Comparison of ENCODE assay signal across 1 cellular context in genomic region chr2:241865957-241866858, GRCh38.
A peak's percentile ranks its signal among the peaks of the same experiment; 100 is the strongest.
TF ChIP-seq lines count a peak whose summit lies in the region.

No MANE protein-coding gene starts in this region.

TF ChIP-seq in K562, 482 proteins besides CTCF, POLR2A, EP300 and RAD21 (continues in another document):
- peak; percentile 92; the same call in 1 of the 2 replicates for TF ChIP-seq HDAC6 (IDR thresholded peaks at IDR 0.05; ENCODE audit: low read depth, low read length)
- no peak for TF ChIP-seq PREB (CRISPR knock-in tag; IDR thresholded peaks at IDR 0.05)
- TF ChIP-seq NFE2L1 (tag; IDR thresholded peaks at IDR 0.05; ENCODE audit: borderline replicate concordance, low read depth) = no peak
- no peak for TF ChIP-seq GTF2A2 (tag; IDR thresholded peaks at IDR 0.05)
- no peak for TF ChIP-seq ZNF175 (CRISPR knock-in tag; IDR thresholded peaks at IDR 0.05; ENCODE audit: low read depth)
- TF ChIP-seq ZFP30 (CRISPR knock-in tag; IDR thresholded peaks at IDR 0.05; ENCODE audit: borderline replicate concordance) = no peak
- peak; percentile 84; the same call in 1 of the 2 replicates for TF ChIP-seq ADNP (tag; IDR thresholded peaks at IDR 0.05)
- 0 out of 2 replicates have a peak, but pooled peaks have one; percentile 26 for TF ChIP-seq SP1 (CRISPR knock-in tag; IDR thresholded peaks at IDR 0.05)
- TF ChIP-seq THRB (CRISPR knock-in tag; conservative IDR thresholded peaks at IDR 0.05) = 0 out of 2 replicates have a peak, but pooled peaks have one; percentile 39
- TF ChIP-seq DEAF1 (CRISPR knock-in tag; IDR thresholded peaks at IDR 0.05) = no peak
- TF ChIP-seq, protein P1, sequence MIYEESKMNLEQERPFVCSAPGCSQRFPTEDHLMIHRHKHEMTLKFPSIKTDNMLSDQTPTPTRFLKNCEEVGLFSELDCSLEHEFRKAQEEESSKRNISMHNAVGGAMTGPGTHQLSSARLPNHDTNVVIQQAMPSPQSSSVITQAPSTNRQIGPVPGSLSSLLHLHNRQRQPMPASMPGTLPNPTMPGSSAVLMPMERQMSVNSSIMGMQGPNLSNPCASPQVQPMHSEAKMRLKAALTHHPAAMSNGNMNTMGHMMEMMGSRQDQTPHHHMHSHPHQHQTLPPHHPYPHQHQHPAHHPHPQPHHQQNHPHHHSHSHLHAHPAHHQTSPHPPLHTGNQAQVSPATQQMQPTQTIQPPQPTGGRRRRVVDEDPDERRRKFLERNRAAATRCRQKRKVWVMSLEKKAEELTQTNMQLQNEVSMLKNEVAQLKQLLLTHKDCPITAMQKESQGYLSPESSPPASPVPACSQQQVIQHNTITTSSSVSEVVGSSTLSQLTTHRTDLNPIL (CRISPR knock-in tag; IDR thresholded peaks at IDR 0.05) = no peak
- no peak for TF ChIP-seq ZNF318 (IDR thresholded peaks at IDR 0.05; ENCODE audit: borderline replicate concordance in 1 of 2, low read depth in 1 of 2)
- no peak for TF ChIP-seq DMBX1 (CRISPR knock-in tag; IDR thresholded peaks at IDR 0.05; ENCODE audit: borderline replicate concordance)
- TF ChIP-seq HMGN3 (IDR thresholded peaks at IDR 0.05; ENCODE audit: borderline replicate concordance, extremely low read depth, insufficient read length, low read depth, low read length) = no peak
- peak in 1 of 2 experiments; percentile 21; a peak in 1 of 4 replicates for TF ChIP-seq TEAD1 (CRISPR knock-in tag; IDR thresholded peaks at IDR 0.05)
- TF ChIP-seq POLR2AphosphoS5 (IDR thresholded peaks at IDR 0.05; ENCODE audit: control insufficient read depth, insufficient read depth, low read depth, low read length) = no peak
- TF ChIP-seq NR2F6 (CRISPR knock-in tag; IDR thresholded peaks at IDR 0.05) = no peak
- TF ChIP-seq KLF13 (tag; IDR thresholded peaks at IDR 0.05; ENCODE audit: borderline replicate concordance, low read depth) = no peak
- TF ChIP-seq, protein P2, sequence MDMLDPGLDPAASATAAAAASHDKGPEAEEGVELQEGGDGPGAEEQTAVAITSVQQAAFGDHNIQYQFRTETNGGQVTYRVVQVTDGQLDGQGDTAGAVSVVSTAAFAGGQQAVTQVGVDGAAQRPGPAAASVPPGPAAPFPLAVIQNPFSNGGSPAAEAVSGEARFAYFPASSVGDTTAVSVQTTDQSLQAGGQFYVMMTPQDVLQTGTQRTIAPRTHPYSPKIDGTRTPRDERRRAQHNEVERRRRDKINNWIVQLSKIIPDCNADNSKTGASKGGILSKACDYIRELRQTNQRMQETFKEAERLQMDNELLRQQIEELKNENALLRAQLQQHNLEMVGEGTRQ (CRISPR knock-in tag; IDR thresholded peaks at IDR 0.05) = no peak
- TF ChIP-seq HNRNPH1 (optimal IDR thresholded peaks at IDR 0.05; ENCODE audit: low read depth, low read length) = no peak
- TF ChIP-seq RCOR1 (IDR thresholded peaks at IDR 0.05; ENCODE audit: borderline replicate concordance in 1 of 2, low read depth in 2 of 2, low read length in 2 of 2) = peak in 1 of 2 experiments; percentile 51; a peak in 1 of 4 replicates
- TF ChIP-seq ZNF668 (CRISPR knock-in tag; IDR thresholded peaks at IDR 0.05) = no peak
- peak; percentile 56 for TF ChIP-seq EGR1 (conservative IDR thresholded peaks at IDR 0.05)
- TF ChIP-seq ARID4B (CRISPR knock-in tag; IDR thresholded peaks at IDR 0.05) = 0 out of 2 replicates have a peak, but pooled peaks have one; percentile 34
- TF ChIP-seq, protein P3, sequence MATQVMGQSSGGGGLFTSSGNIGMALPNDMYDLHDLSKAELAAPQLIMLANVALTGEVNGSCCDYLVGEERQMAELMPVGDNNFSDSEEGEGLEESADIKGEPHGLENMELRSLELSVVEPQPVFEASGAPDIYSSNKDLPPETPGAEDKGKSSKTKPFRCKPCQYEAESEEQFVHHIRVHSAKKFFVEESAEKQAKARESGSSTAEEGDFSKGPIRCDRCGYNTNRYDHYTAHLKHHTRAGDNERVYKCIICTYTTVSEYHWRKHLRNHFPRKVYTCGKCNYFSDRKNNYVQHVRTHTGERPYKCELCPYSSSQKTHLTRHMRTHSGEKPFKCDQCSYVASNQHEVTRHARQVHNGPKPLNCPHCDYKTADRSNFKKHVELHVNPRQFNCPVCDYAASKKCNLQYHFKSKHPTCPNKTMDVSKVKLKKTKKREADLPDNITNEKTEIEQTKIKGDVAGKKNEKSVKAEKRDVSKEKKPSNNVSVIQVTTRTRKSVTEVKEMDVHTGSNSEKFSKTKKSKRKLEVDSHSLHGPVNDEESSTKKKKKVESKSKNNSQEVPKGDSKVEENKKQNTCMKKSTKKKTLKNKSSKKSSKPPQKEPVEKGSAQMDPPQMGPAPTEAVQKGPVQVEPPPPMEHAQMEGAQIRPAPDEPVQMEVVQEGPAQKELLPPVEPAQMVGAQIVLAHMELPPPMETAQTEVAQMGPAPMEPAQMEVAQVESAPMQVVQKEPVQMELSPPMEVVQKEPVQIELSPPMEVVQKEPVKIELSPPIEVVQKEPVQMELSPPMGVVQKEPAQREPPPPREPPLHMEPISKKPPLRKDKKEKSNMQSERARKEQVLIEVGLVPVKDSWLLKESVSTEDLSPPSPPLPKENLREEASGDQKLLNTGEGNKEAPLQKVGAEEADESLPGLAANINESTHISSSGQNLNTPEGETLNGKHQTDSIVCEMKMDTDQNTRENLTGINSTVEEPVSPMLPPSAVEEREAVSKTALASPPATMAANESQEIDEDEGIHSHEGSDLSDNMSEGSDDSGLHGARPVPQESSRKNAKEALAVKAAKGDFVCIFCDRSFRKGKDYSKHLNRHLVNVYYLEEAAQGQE (CRISPR knock-in tag; IDR thresholded peaks at IDR 0.05; ENCODE audit: low read depth) = 0 out of 2 replicates have a peak, but pooled peaks have one; percentile 48
- TF ChIP-seq, protein P4, sequence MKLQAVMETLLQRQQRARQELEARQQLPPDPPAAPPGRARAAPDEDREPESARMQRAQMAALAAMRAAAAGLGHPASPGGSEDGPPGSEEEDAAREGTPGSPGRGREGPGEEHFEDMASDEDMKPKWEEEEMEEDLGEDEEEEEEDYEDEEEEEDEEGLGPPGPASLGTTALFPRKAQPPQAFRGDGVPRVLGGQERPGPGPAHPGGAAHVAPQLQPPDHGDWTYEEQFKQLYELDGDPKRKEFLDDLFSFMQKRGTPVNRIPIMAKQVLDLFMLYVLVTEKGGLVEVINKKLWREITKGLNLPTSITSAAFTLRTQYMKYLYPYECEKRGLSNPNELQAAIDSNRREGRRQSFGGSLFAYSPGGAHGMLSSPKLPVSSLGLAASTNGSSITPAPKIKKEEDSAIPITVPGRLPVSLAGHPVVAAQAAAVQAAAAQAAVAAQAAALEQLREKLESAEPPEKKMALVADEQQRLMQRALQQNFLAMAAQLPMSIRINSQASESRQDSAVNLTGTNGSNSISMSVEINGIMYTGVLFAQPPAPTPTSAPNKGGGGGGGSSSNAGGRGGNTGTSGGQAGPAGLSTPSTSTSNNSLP (IDR thresholded peaks at IDR 0.05; ENCODE audit: borderline replicate concordance, low read depth, low read length) = no peak
- no peak for TF ChIP-seq FOXM1 (IDR thresholded peaks at IDR 0.05; ENCODE audit: low read depth)
- TF ChIP-seq FOXM1 (CRISPR knock-in tag; IDR thresholded peaks at IDR 0.05; ENCODE audit: low read depth) = no peak
